ENCODE assay signal across 10 cellular contexts in the genomic region with DNA sequence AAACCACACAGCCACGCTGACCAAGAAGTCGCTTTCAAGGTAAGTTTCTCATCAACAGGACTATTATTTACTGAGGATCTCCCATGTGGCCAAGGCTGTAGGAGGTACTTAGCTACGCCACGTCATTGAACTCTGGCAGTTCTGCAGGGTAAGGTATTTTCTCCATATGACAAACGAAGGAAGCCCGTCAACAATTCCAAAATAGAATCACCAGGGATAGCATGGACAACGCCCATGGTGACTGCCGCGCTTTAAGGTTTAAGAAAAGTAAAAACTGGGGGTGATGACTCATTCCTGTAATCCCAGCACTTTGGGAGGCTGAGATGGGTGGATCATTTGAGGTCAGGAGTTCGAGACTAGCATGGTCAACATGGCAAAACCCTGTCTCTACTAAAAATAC. TPM values are rescaled to one million over a fixed set of nuclear protein-coding genes. Genes with fewer than 3 reads are reported as not detected.
A peak's percentile ranks its signal among the peaks of the same experiment; 100 is the strongest.
DNase-seq lines count a peak whose midpoint lies in the region; ATAC-seq, FAIRE-seq and TF ChIP-seq lines count a peak whose summit lies in the region.
"Had no signal": no experiment of that assay in that cellular context is flagged by ENCODE, and none has a peak within 500 bp of the region (broad histone marks: within the 10 kb centered on the region; RNA-seq: fewer than 3 reads in every experiment).

No MANE protein-coding gene starts in this region.

- peaks cover 75% of the 10 kb centered on the region for H3K36me3 ChIP-seq in MG63
- H3K36me3 ChIP-seq: prostate gland had no signal

- no peak for ATAC-seq in A549

- TF ChIP-seq CTCF in A549 (IDR thresholded peaks at IDR 0.05), result no peak
- no peak for TF ChIP-seq CTCF in endothelial cell (IDR thresholded peaks at IDR 0.05; ENCODE audit: unreplicated experiment)
- TF ChIP-seq CTCF in neural crest cell (conservative IDR thresholded peaks at IDR 0.05), result no peak
- no peak for TF ChIP-seq CTCF in glutamatergic neuron (IDR thresholded peaks at IDR 0.05; ENCODE audit: partially characterized antibody, unreplicated experiment)
- TF ChIP-seq CTCF in foreskin fibroblast (IDR thresholded peaks at IDR 0.05; ENCODE audit: low read depth, low read length), result no peak

- H3K27ac Mint-ChIP-seq in endothelial cell (ENCODE audit: unreplicated experiment) (peak overlapping the region; percentile 45), neural crest cell (ENCODE audit: unreplicated experiment) (no peak overlapping the region), glutamatergic neuron (ENCODE audit: unreplicated experiment) (no peak overlapping the region)

- TF ChIP-seq EP300 in A549 (IDR thresholded peaks at IDR 0.05), result no peak

- H3K9me3 ChIP-seq in A549 (no peaks in the 10 kb centered on the region), MG63 (no peaks in the 10 kb centered on the region)
- H3K9me3 ChIP-seq: prostate gland had no signal

- H3K4me3 ChIP-seq in A549, result no peak overlapping the region
- no peak overlapping the region for H3K4me3 ChIP-seq in MG63
- H3K4me3 ChIP-seq in foreskin fibroblast (ENCODE audit: low read depth in 1 of 2, low read length in 2 of 2), result no peak overlapping the region
- H3K4me3 ChIP-seq: prostate gland had no signal

- POLR2A ChIA-PET in A549 (lab: Yijun Ruan, JAX), result no interaction called here

- H3K4me3 Mint-ChIP-seq in endothelial cell (ENCODE audit: unreplicated experiment), result no peak overlapping the region
- H3K4me3 Mint-ChIP-seq in neural crest cell, result peak overlapping the region; percentile 31
- H3K4me3 Mint-ChIP-seq in glutamatergic neuron (ENCODE audit: unreplicated experiment), result no peak overlapping the region

- CTCF ChIA-PET in A549 (lab: Yijun Ruan, JAX), result interaction anchor here (1.2 to 3.4 kb wide), 5 partner anchors 11 to 122 kb away, joined by 3 to 23 read pairs (median 3); no protein-coding TSS in a partner anchor

- WGBS in A549 (ENCODE audit: missing lambda C conversion rate), result 68% methylated on average over 10 of the region's 10 CpGs

- FAIRE-seq in A549 (lab: Jason Lieb, UNC), result no peak

- H3K36me3 Mint-ChIP-seq in endothelial cell (ENCODE audit: low read depth, unreplicated experiment) (peaks cover 38% of the 10 kb centered on the region), neural crest cell (ENCODE audit: low read depth) (peaks cover 8% of the 10 kb centered on the region), glutamatergic neuron (ENCODE audit: unreplicated experiment) (no peaks in the 10 kb centered on the region)

- no peak for TF ChIP-seq POLR2A in A549 (IDR thresholded peaks at IDR 0.05; ENCODE audit: low read length)

- no peak for DNase-seq in A549 (ENCODE audit: low read depth in 1 of 2, low spot score in 1 of 2)
- DNase-seq in MG63, result peak; percentile 76
- no peak for DNase-seq in endothelial cell (ENCODE audit: low spot score)
- DNase-seq in neural crest cell (ENCODE audit: low read depth, low spot score), result no peak
- no peak for DNase-seq in putamen (ENCODE audit: low spot score)
- no peak for DNase-seq in stimulated activated CD4-positive, alpha-beta T cell treated with anti-CD3 and anti-CD28 coated beads, Interleukin-1b, Interleukin-23, amount 100 ng/mL, for 48 hours
- DNase-seq in glutamatergic neuron, result no peak
- no peak for DNase-seq in foreskin fibroblast
- DNase-seq: C1 segment of cervical spinal cord had no signal

- no peak for TF ChIP-seq RAD21 in A549 (conservative IDR thresholded peaks at IDR 0.05 in 1 of 2, IDR thresholded peaks at IDR 0.05 in 1 of 2)

- no peaks in the 10 kb centered on the region for H3K27me3 ChIP-seq in MG63

- H3K4me2 ChIP-seq in A549, result no peak overlapping the region

- peak overlapping the region in 1 of 2 experiments; percentile 24; a peak in 1 of 6 replicates for H3K27ac ChIP-seq in A549

- H3K9me3 Mint-ChIP-seq in endothelial cell (ENCODE audit: unreplicated experiment), result no peaks in the 10 kb centered on the region
- H3K9me3 Mint-ChIP-seq in neural crest cell, result no peaks in the 10 kb centered on the region
- peaks cover 4% of the 10 kb centered on the region for H3K9me3 Mint-ChIP-seq in glutamatergic neuron (ENCODE audit: unreplicated experiment)

- H3K4me1 ChIP-seq in A549, result peaks cover 60% of the 10 kb centered on the region

- no peaks in the 10 kb centered on the region for H3K27me3 Mint-ChIP-seq in endothelial cell (ENCODE audit: unreplicated experiment)
- H3K27me3 Mint-ChIP-seq in neural crest cell (ENCODE audit: low read depth), result no peaks in the 10 kb centered on the region
- peaks cover 4% of the 10 kb centered on the region for H3K27me3 Mint-ChIP-seq in glutamatergic neuron (ENCODE audit: unreplicated experiment)

- peaks cover 53% of the 10 kb centered on the region for H3K4me1 Mint-ChIP-seq in endothelial cell (ENCODE audit: unreplicated experiment)
- peaks cover 71% of the 10 kb centered on the region for H3K4me1 Mint-ChIP-seq in neural crest cell
- peaks cover 39% of the 10 kb centered on the region for H3K4me1 Mint-ChIP-seq in glutamatergic neuron (ENCODE audit: low read depth, unreplicated experiment)

TF ChIP-seq in A549, 52 proteins besides CTCF, POLR2A, EP300 and RAD21:
- TF ChIP-seq FOSL2 (IDR thresholded peaks at IDR 0.05) (no peak), FOSL2 (CRISPR knock-in tag; IDR thresholded peaks at IDR 0.05) (peak; percentile 76), MAZ (IDR thresholded peaks at IDR 0.05; ENCODE audit: borderline replicate concordance, low read depth, low read length) (no peak)

RNA-seq across cellular contexts. Expression of a gene that starts 28.6 kb away (rescaled TPM):
- polyA plus RNA-seq in A549 (2011; rRNA removed) (24.1 and 26.2 TPM in 2 replicates), A549 (2017; fragmentation: RNase III; extraction: RNeasy Plus Mini Kit Qiagen cat#74134 plus additional on column Dnase treatment) (15.4 to 16.7 TPM (median 16.6 TPM) in 3 replicates)
- polyA plus RNA-seq in A549 (2012; cell fraction: cytosol; rRNA removed), result 14.4 and 19.0 TPM in 2 replicates
- 24.4 and 26.2 TPM in 2 replicates for polyA plus RNA-seq in A549 (2012; cell fraction: nucleus; rRNA removed)
- polyA minus RNA-seq in A549 (2011; rRNA and poly(A)+ RNA removed), result 35.1 and 37.2 TPM in 2 replicates
- total RNA-seq in MG63 (2014; rRNA removed; shearing (Covaris generic); ENCODE audit: low replicate concordance), result 7.0 and 8.7 TPM in 2 replicates
- total RNA-seq in endothelial cell (ENCODE audit: unreplicated experiment) (67.5 TPM), neural crest cell (32.9 and 34.3 TPM in 2 replicates), glutamatergic neuron (ENCODE audit: unreplicated experiment) (28.2 TPM)

RNA-seq across cellular contexts. Expression of a gene that starts 51.1 kb away (rescaled TPM):
- polyA plus RNA-seq in A549 (2011; rRNA removed) (not detected in 2 replicates), A549 (2017; fragmentation: RNase III; extraction: RNeasy Plus Mini Kit Qiagen cat#74134 plus additional on column Dnase treatment) (not detected in 3 replicates)
- 0.01 TPM in 1 of 2 replicates, not detected in the other for polyA plus RNA-seq in A549 (2012; cell fraction: cytosol; rRNA removed)
- polyA plus RNA-seq in A549 (2012; cell fraction: nucleus; rRNA removed), result not detected in 2 replicates
- polyA minus RNA-seq in A549 (2011; rRNA and poly(A)+ RNA removed), result not detected in 2 replicates
- not detected in 2 replicates for total RNA-seq in MG63 (2014; rRNA removed; shearing (Covaris generic); ENCODE audit: low replicate concordance)
- total RNA-seq in endothelial cell (ENCODE audit: unreplicated experiment) (0.41 TPM), neural crest cell (not detected in 2 replicates), glutamatergic neuron (ENCODE audit: unreplicated experiment) (not detected)
- total RNA-seq: prostate gland had no signal
